Comparison of ENCODE assay signal across 15 cellular contexts in genomic region chr3:6680119-6680806, GRCh38.
A peak's percentile ranks its signal among the peaks of the same experiment; 100 is the strongest.
DNase-seq lines count a peak whose midpoint lies in the region; ATAC-seq, FAIRE-seq and TF ChIP-seq lines count a peak whose summit lies in the region.
"Had no signal": no experiment of that assay in that cellular context is flagged by ENCODE, and none has a peak within 500 bp of the region (broad histone marks: within the 10 kb centered on the region; RNA-seq: fewer than 3 reads in every experiment).

No MANE protein-coding gene starts in this region.

- no peaks in the 10 kb centered on the region for H3K4me1 ChIP-seq in GM23248 (ENCODE audit: insufficient read depth)
- H3K4me1 ChIP-seq: SJSA1 had no signal

- no peaks in the 10 kb centered on the region for H3K27me3 ChIP-seq in GM23248 (replicated peaks; ENCODE audit: insufficient read depth)
- H3K27me3 ChIP-seq: MG63, SJSA1 had no signal

- H3K4me3 Mint-ChIP-seq in type B pancreatic cell: no peak overlapping the region
- H3K4me3 Mint-ChIP-seq: HFFc6 had no signal

- no peak overlapping the region for H3K4me2 ChIP-seq in GM23248 (ENCODE audit: unreplicated experiment)

- no peaks in the 10 kb centered on the region for H3K27me3 Mint-ChIP-seq in type B pancreatic cell

- H3K36me3 ChIP-seq in GM23248 (ENCODE audit: low read depth): no peaks in the 10 kb centered on the region
- H3K36me3 ChIP-seq: MG63, SJSA1 had no signal

- H3K9me3 Mint-ChIP-seq in type B pancreatic cell: no peaks in the 10 kb centered on the region

- FAIRE-seq in urothelium cell line (lab: Jason Lieb, UNC): no peak

- H4K20me1 ChIP-seq in GM23248 (ENCODE audit: insufficient read depth): no peaks in the 10 kb centered on the region

- WGBS in GM23248 (ENCODE audit: low coverage in 1 of 2, low lambda C conversion rate in 2 of 2, missing lambda C conversion rate in 2 of 2), 2 experiments: 18 to 24% methylated on average over 3 of the region's 3 CpGs

- no peak overlapping the region for H3K27ac Mint-ChIP-seq in type B pancreatic cell
- H3K27ac Mint-ChIP-seq: HFFc6 had no signal

- TF ChIP-seq CTCF in type B pancreatic cell (conservative IDR thresholded peaks at IDR 0.05): no peak

- peak; percentile 94 for ATAC-seq in GM18502 (IDR thresholded peaks at IDR 0.05; ENCODE audit: poor library complexity, unreplicated experiment)
- peak; percentile 87 for ATAC-seq in GM19463 (IDR thresholded peaks at IDR 0.05; ENCODE audit: unreplicated experiment)
- peak; percentile 94 for ATAC-seq in HG02852 (IDR thresholded peaks at IDR 0.05; ENCODE audit: unreplicated experiment)
- ATAC-seq in HG03520 (IDR thresholded peaks at IDR 0.05; ENCODE audit: unreplicated experiment): peak; percentile 93

- H3K79me2 ChIP-seq in GM23248 (ENCODE audit: insufficient read depth): no peaks in the 10 kb centered on the region

- in situ Hi-C loops in G401 (cut with HindIII; ENCODE audit: low sequenced_read_pairs) (no loop called here), GM23248 (cut with MboI) (no loop called here)

- no peaks in the 10 kb centered on the region for H3K36me3 Mint-ChIP-seq in type B pancreatic cell

- no peaks in the 10 kb centered on the region for H3K9me2 ChIP-seq in GM23248 (ENCODE audit: insufficient read depth)

- H3F3A ChIP-seq in GM23248 (ENCODE audit: insufficient read depth): no peaks in the 10 kb centered on the region

- H3K27ac ChIP-seq in GM23248: no peak overlapping the region
- H3K27ac ChIP-seq: SJSA1 had no signal

- H3K9me3 ChIP-seq in GM23248 (ENCODE audit: low read depth): no peaks in the 10 kb centered on the region
- H3K9me3 ChIP-seq: MG63, SJSA1 had no signal

- H3K4me1 Mint-ChIP-seq in type B pancreatic cell (ENCODE audit: unreplicated experiment): no peaks in the 10 kb centered on the region

- H3K4me3 ChIP-seq in GM23248: no peak overlapping the region
- H3K4me3 ChIP-seq: MG63, SJSA1 had no signal

- no peak overlapping the region for H2AFZ ChIP-seq in GM23248

- H3K9ac ChIP-seq in GM23248: no peak overlapping the region

- DNase-seq in type B pancreatic cell (ENCODE audit: extremely low spot score, unreplicated experiment): no peak
- DNase-seq in G401 (ENCODE audit: low spot score): no peak
- DNase-seq in urothelium cell line (ENCODE audit: low spot score): no peak
- DNase-seq in GM23248: no peak
- DNase-seq: activated CD4-positive, CD25-positive, alpha-beta regulatory T cell; HFFc6; MG63; NCI-H69; posterior cingulate gyrus; stimulated activated CD4-positive, alpha-beta T cell treated with anti-CD3 and anti-CD28 coated beads, Interleukin-1b, Interleukin-23, amount 100 ng/mL, for 48 hours had no signal
